ENCODE assay signal across 22 cellular contexts in genomic region chr3:46192939-46193338, GRCh38. TPM values are rescaled to one million over a fixed set of nuclear protein-coding genes. Genes with fewer than 3 reads are reported as not detected.
DNase-seq lines count a peak whose midpoint lies in the region; ATAC-seq, FAIRE-seq and TF ChIP-seq lines count a peak whose summit lies in the region.
"Had no signal": no experiment of that assay in that cellular context is flagged by ENCODE, and none has a peak within 500 bp of the region (broad histone marks: within the 10 kb centered on the region; RNA-seq: fewer than 3 reads in every experiment).

No MANE protein-coding gene starts in this region.

- no peak overlapping the region for H3K4me2 ChIP-seq in K562 (ENCODE audit: insufficient read depth, low read length)
- H3K4me2 ChIP-seq: A549, GM23338 had no signal

- H3K4me3 Mint-ChIP-seq in CD14-positive monocyte, result no peak overlapping the region
- H3K4me3 Mint-ChIP-seq: CD4-positive, CD25-positive, alpha-beta regulatory T cell; CD8-positive, alpha-beta T cell; GM23338; H9; HFFc6 had no signal

- H4K20me1 ChIP-seq in K562 (replicated peaks; ENCODE audit: control insufficient read depth, insufficient read depth, low read length), result no peaks in the 10 kb centered on the region

- no peak overlapping the region for H3K27ac ChIP-seq in K562 (ENCODE audit: extremely low read depth, low read depth, low read length)
- H3K27ac ChIP-seq: A549 had no signal

- H3K79me2 ChIP-seq in K562 (ENCODE audit: control insufficient read depth, insufficient read depth, low read length), result no peaks in the 10 kb centered on the region

- no peak for TF ChIP-seq EP300 in K562 (IDR thresholded peaks at IDR 0.05; ENCODE audit: low read length)

- in situ Hi-C loops in K562 (cut with MboI), result no loop called here

- no peak overlapping the region for H3K9ac ChIP-seq in K562 (ENCODE audit: insufficient read depth in 1 of 2, low read depth in 2 of 2, low read length in 2 of 2)

- BruUV-seq in K562 (replicated peaks; lab: Mats Ljungman, UMichigan), result no TSS peak

- no peak for TF ChIP-seq RAD21 in K562 (CRISPR knock-in tag; conservative IDR thresholded peaks at IDR 0.05 in 1 of 2, IDR thresholded peaks at IDR 0.05 in 1 of 2)

- H3K9me3 Mint-ChIP-seq in CD14-positive monocyte, result peaks cover 0 to 12% (median 1%) of the 10 kb centered on the region in 7 donors
- H3K9me3 Mint-ChIP-seq: HFFc6 had no signal

- POLR2A ChIA-PET in K562 (lab: Yijun Ruan, JAX), result no interaction called here

- intact Hi-C loops in CD14-positive monocyte (cut with micrococcal nuclease) (loop anchor here in 1 of 2 donors (5.0 kb wide), 2 partner anchors 81 to 106 kb away; no protein-coding TSS in a partner anchor), K562 (cut with micrococcal nuclease) (no loop called here)

- no peaks in the 10 kb centered on the region for H3K36me3 ChIP-seq in K562 (ENCODE audit: control insufficient read depth, insufficient read depth, low read length)
- H3K36me3 ChIP-seq: BE2C had no signal

- no peak for TF ChIP-seq CTCF in CD14-positive monocyte (IDR thresholded peaks at IDR 0.05)
- TF ChIP-seq CTCF in K562 (IDR thresholded peaks at IDR 0.05 in 2 of 3, conservative IDR thresholded peaks at IDR 0.05 in 1 of 3; ENCODE audit: insufficient read depth in 2 of 3, low read depth in 1 of 3, low read length in 3 of 3), result no peak
- no peak for TF ChIP-seq CTCF in GM20000 (IDR thresholded peaks at IDR 0.05; ENCODE audit: extremely low read depth, missing control alignments)

- peaks cover 3 to 6% of the 10 kb centered on the region in 2 donors for H3K36me3 Mint-ChIP-seq in CD14-positive monocyte
- H3K36me3 Mint-ChIP-seq: CD8-positive, alpha-beta T cell had no signal

- DNase-seq in CD14-positive monocyte (ENCODE audit: low spot score) (no peak), GM19239 (ENCODE audit: insufficient read length, low spot score) (no peak), K562 (ENCODE audit: extremely low read depth in 1 of 4, low spot score in 3 of 4) (no peak), GM20000 (ENCODE audit: low spot score) (no peak), NCI-H510A (lab: John Stamatoyannopoulos, UW) (no peak), NCI-H1436 (lab: John Stamatoyannopoulos, UW) (no peak)
- DNase-seq: 8988T; ACHN; BE2C; C1 segment of cervical spinal cord; Caco-2; CD4-positive, CD25-positive, alpha-beta regulatory T cell; CD8-positive, alpha-beta T cell; DMS153; DND-41; H9; HFFc6 had no signal

- no peak for ATAC-seq in K562
- ATAC-seq: A549; CD8-positive, alpha-beta T cell; GM23338; HCT116 had no signal

- peak overlapping the region; percentile 89 to 98 (median 97) for H3K27ac Mint-ChIP-seq in CD14-positive monocyte
- H3K27ac Mint-ChIP-seq: CD4-positive, CD25-positive, alpha-beta regulatory T cell; CD8-positive, alpha-beta T cell; GM23338; H9; HFFc6 had no signal

- H3K9me3 ChIP-seq in K562 (replicated peaks; ENCODE audit: control insufficient read depth, insufficient read depth, low read depth, low read length), result no peaks in the 10 kb centered on the region
- H3K9me3 ChIP-seq: BE2C had no signal

- no peaks in the 10 kb centered on the region for H3K9me1 ChIP-seq in K562 (ENCODE audit: control insufficient read depth, insufficient read depth, low read length)

- peaks cover 48% of the 10 kb centered on the region for H3K4me1 Mint-ChIP-seq in CD14-positive monocyte
- H3K4me1 Mint-ChIP-seq: CD4-positive, CD25-positive, alpha-beta regulatory T cell; GM23338; H9 had no signal

- H3K27me3 ChIP-seq in K562 (ENCODE audit: control insufficient read depth in 2 of 2, insufficient read depth in 2 of 2, low read length in 2 of 2), result peaks cover 4 to 10% of the 10 kb centered on the region in 2 experiments; a peak in 4 of 5 replicates
- H3K27me3 ChIP-seq: BE2C had no signal

- H3K4me3 ChIP-seq in K562, result no peak overlapping the region
- H3K4me3 ChIP-seq: A549, GM23338 had no signal

- no peak overlapping the region for H2AFZ ChIP-seq in K562 (ENCODE audit: low read depth, low read length)
- H2AFZ ChIP-seq: GM23338 had no signal

- H3K4me1 ChIP-seq in K562 (replicated peaks in 1 of 2; ENCODE audit: control insufficient read depth in 2 of 2, insufficient read depth in 2 of 2, low read length in 2 of 2), result no peaks in the 10 kb centered on the region
- H3K4me1 ChIP-seq: A549, BE2C, Caco-2 had no signal

- peak; percentile 47 for FAIRE-seq in GM19239 (lab: Jason Lieb, UNC)
- no peak for FAIRE-seq in K562 (lab: Jason Lieb, UNC)
- FAIRE-seq: A549, G401.6, GM18507 had no signal

- CTCF ChIA-PET in K562 (lab: Yijun Ruan, JAX; ENCODE audit: low intra/inter-chr PET ratio), result no interaction called here

- TF ChIP-seq POLR2A in K562 (conservative IDR thresholded peaks at IDR 0.05), result no peak

- no peaks in the 10 kb centered on the region for H3K27me3 Mint-ChIP-seq in CD14-positive monocyte (ENCODE audit: low read depth in 3 of 3)

- 2% methylated on average over 5 of the region's 5 CpGs for WGBS in K562 (ENCODE audit: insufficient coverage, low coverage, missing lambda C conversion rate)

TF ChIP-seq in K562, 482 proteins besides CTCF, POLR2A, EP300 and RAD21:
- no peak for TF ChIP-seq ZNF785 (CRISPR knock-in tag; IDR thresholded peaks at IDR 0.05)
- no peak for TF ChIP-seq ZNF740 (CRISPR knock-in tag; IDR thresholded peaks at IDR 0.05)
- no peak for TF ChIP-seq ZNF740 (tag; IDR thresholded peaks at IDR 0.05)
- peak; percentile 56 for TF ChIP-seq RBM25 (IDR thresholded peaks at IDR 0.05; ENCODE audit: low read depth, low read length, severe bottlenecking)
- TF ChIP-seq ZNF184 (CRISPR knock-in tag; IDR thresholded peaks at IDR 0.05), result peak; percentile 90
- no peak for TF ChIP-seq KDM5B (IDR thresholded peaks at IDR 0.05; ENCODE audit: insufficient replicate concordance, low read depth, low read length)

RNA-seq across cellular contexts. Expression of gene CCR1, which starts 15.2 kb away (rescaled TPM):
- 100 to 1,000 TPM; 233 to 304 TPM for polyA plus RNA-seq in CD14-positive monocyte
- not detected in 2 replicates for total RNA-seq in K562 (2011; cell fraction: chromatin; rRNA removed; ENCODE audit: low replicate concordance)
- total RNA-seq in K562 (2011; cell fraction: nucleolus; rRNA removed), result not detected in 2 replicates
- not detected in 2 replicates for total RNA-seq in K562 (2011; cell fraction: nucleoplasm; rRNA removed)
- total RNA-seq in K562 (2014; rRNA removed), result not detected in 2 replicates
- not detected in 2 replicates for total RNA-seq in K562 (2014; rRNA removed; fragmentation: Illumina TruSeq; extraction: Trizol)
- total RNA-seq in K562 (2015; rRNA removed; fragmentation: Illumina TruSeq; extraction: Trizol), result not detected in 2 replicates
- 0.09 TPM in 1 of 2 replicates, not detected in the other for total RNA-seq in K562 (2021)
- not detected in 2 replicates for polyA plus RNA-seq in K562 (2011; rRNA removed)
- not detected in 2 replicates for polyA plus RNA-seq in K562 (2011; cell fraction: cytosol; rRNA removed)
- not detected in 2 replicates for polyA plus RNA-seq in K562 (2011; cell fraction: nucleus; rRNA removed)
- polyA plus RNA-seq in K562 (2012), result not detected in 2 replicates
- not detected in 2 replicates for polyA plus RNA-seq in K562 (2014; fragmentation: Illumina TruSeq; extraction: Trizol)
- not detected for polyA plus RNA-seq in K562 (2014; fragmentation: Nextera tagmentation; extraction: Ambion mirVana)
- polyA plus RNA-seq in K562 (2014; rRNA removed), result not detected in 2 replicates
- not detected in 2 replicates for polyA minus RNA-seq in K562 (2011; rRNA and poly(A)+ RNA removed)
- not detected in 2 replicates for polyA minus RNA-seq in K562 (2011; cell fraction: cytosol; rRNA and poly(A)+ RNA removed)
- not detected in 2 replicates for polyA minus RNA-seq in K562 (2011; cell fraction: nucleus; rRNA and poly(A)+ RNA removed)
- total RNA-seq: GM23338, H9, HFFc6 had no signal
- polyA plus RNA-seq: GM23338 had no signal

RNA-seq across cellular contexts. Expression of gene CCR3, which starts 49.3 kb away (rescaled TPM):
- polyA plus RNA-seq in CD14-positive monocyte (under 1 TPM; 0.38 to 0.74 TPM), K562 (2011; rRNA removed) (not detected in 2 replicates), K562 (2014; fragmentation: Illumina TruSeq; extraction: Trizol) (not detected in 2 replicates), K562 (2014; fragmentation: Nextera tagmentation; extraction: Ambion mirVana) (not detected), K562 (2014; rRNA removed) (not detected in 2 replicates)
- not detected in 2 replicates for total RNA-seq in K562 (2011; cell fraction: chromatin; rRNA removed; ENCODE audit: low replicate concordance)
- total RNA-seq in K562 (2011; cell fraction: nucleolus; rRNA removed), result not detected in 2 replicates
- not detected in 2 replicates for total RNA-seq in K562 (2011; cell fraction: nucleoplasm; rRNA removed)
- total RNA-seq in K562 (2014; rRNA removed) (not detected in 2 replicates), K562 (2014; rRNA removed; fragmentation: Illumina TruSeq; extraction: Trizol) (not detected in 2 replicates), K562 (2015; rRNA removed; fragmentation: Illumina TruSeq; extraction: Trizol) (not detected in 2 replicates), K562 (2021) (not detected in 2 replicates)
- polyA plus RNA-seq in K562 (2011; cell fraction: cytosol; rRNA removed), result not detected in 2 replicates
- not detected in 2 replicates for polyA plus RNA-seq in K562 (2011; cell fraction: nucleus; rRNA removed)
- not detected in 2 replicates for polyA plus RNA-seq in K562 (2012)
- not detected in 2 replicates for polyA minus RNA-seq in K562 (2011; rRNA and poly(A)+ RNA removed)
- polyA minus RNA-seq in K562 (2011; cell fraction: cytosol; rRNA and poly(A)+ RNA removed), result not detected in 2 replicates
- polyA minus RNA-seq in K562 (2011; cell fraction: nucleus; rRNA and poly(A)+ RNA removed), result not detected in 2 replicates
- total RNA-seq: CD8-positive, alpha-beta T cell; GM23338; H9; HFFc6 had no signal
- polyA plus RNA-seq: A549, GM23338 had no signal

Comparison
In these comparisons a context has a peak if more than half of its experiments do, and no peak if none do; other contexts are left out.
1. RNA of gene CCR1, which starts 15.2 kb away (polyA plus RNA-seq): 233 to 304 TPM in CD14-positive monocyte; not detected in K562; every median in the first group is over 100 times any median in the second.